9 cellular contexts compared by ENCODE assay signal in genomic region chr17:17387461-17388362, GRCh38.
A peak's percentile ranks its signal among the peaks of the same experiment; 100 is the strongest.
DNase-seq lines count a peak whose midpoint lies in the region; ATAC-seq and TF ChIP-seq lines count a peak whose summit lies in the region.
"Had no signal": no experiment of that assay in that cellular context is flagged by ENCODE, and none has a peak within 500 bp of the region (broad histone marks: within the 10 kb centered on the region; RNA-seq: fewer than 3 reads in every experiment).

No MANE protein-coding gene starts in this region.

- TF ChIP-seq CTCF in colonic mucosa (IDR thresholded peaks at IDR 0.05) (peak; percentile 73), neural progenitor cell (IDR thresholded peaks at IDR 0.05) (peak; percentile 49)

- peak overlapping the region; percentile 43 for H3K27ac Mint-ChIP-seq in neural progenitor cell
- H3K27ac Mint-ChIP-seq: stimulated activated effector memory CD8-positive, alpha-beta T cell treated with anti-CD3 and anti-CD28 coated beads, Interleukin-12 subunit alpha, Interleukin-12 subunit beta, amount 100 ng/mL, for 72 hours had no signal

- H3F3A ChIP-seq in GM23248 (ENCODE audit: insufficient read depth), result no peaks in the 10 kb centered on the region
- no peaks in the 10 kb centered on the region for H3F3A ChIP-seq in neural progenitor cell (ENCODE audit: low read depth)

- in situ Hi-C loops in GM23248 (cut with MboI), result no loop called here

- peak; percentile 12 for DNase-seq in GM23248
- peak; percentile 88 for DNase-seq in NCI-H2171 treated with DMSO at 0.1 percent for 48 hours (lab: John Stamatoyannopoulos, UW)
- peak; percentile 78 for DNase-seq in colonic mucosa
- peak; percentile 45 for DNase-seq in neural progenitor cell (ENCODE audit: low spot score)
- no peak for DNase-seq in NCI-H2227 treated with DMSO at 0.1 percent for 48 hours (lab: John Stamatoyannopoulos, UW)
- DNase-seq in activated gamma-delta T cell (lab: John Stamatoyannopoulos, UW), result no peak
- DNase-seq in T1000 (lab: John Stamatoyannopoulos, UW), result no peak

- H3K9ac ChIP-seq in GM23248 (no peak overlapping the region), colonic mucosa (ENCODE audit: low read depth in 2 of 2, low read length in 2 of 2) (peak overlapping the region in 1 of 2 donors; percentile 3), neural progenitor cell (no peak overlapping the region)

- no peaks in the 10 kb centered on the region for H3K9me3 Mint-ChIP-seq in neural progenitor cell
- H3K9me3 Mint-ChIP-seq: stimulated activated effector memory CD8-positive, alpha-beta T cell treated with anti-CD3 and anti-CD28 coated beads, Interleukin-12 subunit alpha, Interleukin-12 subunit beta, amount 100 ng/mL, for 72 hours had no signal

- no peaks in the 10 kb centered on the region for H3K36me3 Mint-ChIP-seq in neural progenitor cell

- H3K27me3 Mint-ChIP-seq in neural progenitor cell (ENCODE audit: insufficient read depth, low read depth), result peaks cover 8% of the 10 kb centered on the region

- no peaks in the 10 kb centered on the region for H3K4me1 ChIP-seq in GM23248 (ENCODE audit: insufficient read depth)
- H3K4me1 ChIP-seq in colonic mucosa, result no peaks in the 10 kb centered on the region
- peaks cover 10% of the 10 kb centered on the region for H3K4me1 ChIP-seq in neural progenitor cell

- ATAC-seq in HG02588 (IDR thresholded peaks at IDR 0.05; ENCODE audit: unreplicated experiment), result no peak
- ATAC-seq: stimulated activated effector memory CD8-positive, alpha-beta T cell treated with anti-CD3 and anti-CD28 coated beads, Interleukin-12 subunit alpha, Interleukin-12 subunit beta, amount 100 ng/mL, for 72 hours had no signal

- H3K36me3 ChIP-seq in GM23248 (ENCODE audit: low read depth) (no peaks in the 10 kb centered on the region), colonic mucosa (no peaks in the 10 kb centered on the region), neural progenitor cell (no peaks in the 10 kb centered on the region)

- H3K4me2 ChIP-seq in GM23248 (ENCODE audit: unreplicated experiment) (no peak overlapping the region), neural progenitor cell (no peak overlapping the region)

- H3K4me1 Mint-ChIP-seq in neural progenitor cell, result peaks cover 29% of the 10 kb centered on the region

- H3K79me2 ChIP-seq in GM23248 (ENCODE audit: insufficient read depth) (no peaks in the 10 kb centered on the region), neural progenitor cell (ENCODE audit: low read depth) (no peaks in the 10 kb centered on the region)

- WGBS in GM23248 (ENCODE audit: low coverage in 1 of 2, low lambda C conversion rate in 2 of 2, missing lambda C conversion rate in 2 of 2), 2 experiments, result 75% methylated on average over 15 of the region's 15 CpGs

- H3K9me3 ChIP-seq in GM23248 (ENCODE audit: low read depth) (no peaks in the 10 kb centered on the region), colonic mucosa (no peaks in the 10 kb centered on the region), neural progenitor cell (ENCODE audit: low read depth) (no peaks in the 10 kb centered on the region)

- H3K27ac ChIP-seq in GM23248 (no peak overlapping the region), colonic mucosa (no peak overlapping the region), neural progenitor cell (no peak overlapping the region)

- no peaks in the 10 kb centered on the region for H3K9me2 ChIP-seq in GM23248 (ENCODE audit: insufficient read depth)

- H2AFZ ChIP-seq in GM23248, result no peak overlapping the region
- no peak overlapping the region for H2AFZ ChIP-seq in neural progenitor cell (replicated peaks)

- H3K4me3 Mint-ChIP-seq in neural progenitor cell, result no peak overlapping the region
- H3K4me3 Mint-ChIP-seq: stimulated activated effector memory CD8-positive, alpha-beta T cell treated with anti-CD3 and anti-CD28 coated beads, Interleukin-12 subunit alpha, Interleukin-12 subunit beta, amount 100 ng/mL, for 72 hours had no signal

- intact Hi-C loops in colonic mucosa (cut with DNase I), result no loop called here

- H3K27me3 ChIP-seq in GM23248 (replicated peaks; ENCODE audit: insufficient read depth) (peaks cover 4% of the 10 kb centered on the region), colonic mucosa (no peaks in the 10 kb centered on the region), neural progenitor cell (no peaks in the 10 kb centered on the region)

- H3K4me3 ChIP-seq in GM23248 (no peak overlapping the region), colonic mucosa (no peak overlapping the region), neural progenitor cell (no peak overlapping the region)

- no peaks in the 10 kb centered on the region for H4K20me1 ChIP-seq in GM23248 (ENCODE audit: insufficient read depth)
- H4K20me1 ChIP-seq in neural progenitor cell (ENCODE audit: low read depth), result no peaks in the 10 kb centered on the region

Comparison
In these comparisons a context has a peak if more than half of its experiments do, and no peak if none do; other contexts are left out.
1. DNase-seq: peak in GM23248 (single experiment), NCI-H2171 treated with DMSO at 0.1 percent for 48 hours (single experiment), colonic mucosa (single experiment) and neural progenitor cell (single experiment); none in NCI-H2227 treated with DMSO at 0.1 percent for 48 hours (single experiment), activated gamma-delta T cell (single experiment) and T1000 (single experiment).